Comparison of ENCODE assay signal across 9 cellular contexts in the genomic region with DNA sequence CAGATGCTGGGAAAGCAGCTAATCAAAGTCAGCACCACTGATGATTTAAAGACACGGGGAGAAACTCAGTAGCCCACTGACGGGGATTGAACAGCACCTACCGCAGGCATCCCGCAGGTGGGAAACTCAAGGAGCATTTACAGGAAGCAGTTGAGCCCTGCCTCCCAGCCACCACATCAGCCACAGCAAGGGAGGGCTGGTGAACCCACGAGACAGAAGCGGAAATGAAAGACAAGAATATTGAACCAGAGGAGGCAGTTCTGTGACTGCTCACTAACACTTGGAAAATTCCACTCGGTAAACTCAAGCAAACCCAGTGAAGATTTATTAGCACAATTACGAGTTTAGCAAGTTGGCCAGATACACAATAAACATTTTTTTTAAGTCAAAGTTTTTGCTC. TPM values are rescaled to one million over a fixed set of nuclear protein-coding genes. Genes with fewer than 3 reads are reported as not detected.
DNase-seq lines count a peak whose midpoint lies in the region; ATAC-seq, FAIRE-seq and TF ChIP-seq lines count a peak whose summit lies in the region.
"Had no signal": no experiment of that assay in that cellular context is flagged by ENCODE, and none has a peak within 500 bp of the region (broad histone marks: within the 10 kb centered on the region; RNA-seq: fewer than 3 reads in every experiment).

No MANE protein-coding gene starts in this region.

- H3K4me3 ChIP-seq in hepatocyte: no peak overlapping the region
- H3K4me3 ChIP-seq: SJCRH30 had no signal

- TF ChIP-seq CTCF in hepatocyte (IDR thresholded peaks at IDR 0.05; ENCODE audit: poor library complexity): no peak

- peaks cover 3% of the 10 kb centered on the region for H3K27me3 Mint-ChIP-seq in activated naive CD8-positive, alpha-beta T cell treated with anti-CD3 and anti-CD28 coated beads, Interleukin-2, amount 50 U/mL, for 24 hours

- no peaks in the 10 kb centered on the region for H3K36me3 ChIP-seq in hepatocyte (replicated peaks; ENCODE audit: insufficient read depth, low read depth)
- H3K36me3 ChIP-seq: SJCRH30 had no signal

- peak overlapping the region; percentile 59 for H3K27ac Mint-ChIP-seq in activated naive CD8-positive, alpha-beta T cell treated with anti-CD3 and anti-CD28 coated beads, Interleukin-2, amount 50 U/mL, for 24 hours

- H3K36me3 Mint-ChIP-seq in activated naive CD8-positive, alpha-beta T cell treated with anti-CD3 and anti-CD28 coated beads, Interleukin-2, amount 50 U/mL, for 24 hours (ENCODE audit: low read depth): peaks cover 2% of the 10 kb centered on the region

- no peak overlapping the region for H3K27ac ChIP-seq in hepatocyte
- H3K27ac ChIP-seq: SJCRH30 had no signal

- peak overlapping the region; percentile 45 for H3K4me3 Mint-ChIP-seq in activated naive CD8-positive, alpha-beta T cell treated with anti-CD3 and anti-CD28 coated beads, Interleukin-2, amount 50 U/mL, for 24 hours

- H3K9me3 ChIP-seq in hepatocyte (ENCODE audit: low read depth): no peaks in the 10 kb centered on the region

- WGBS in hepatocyte (ENCODE audit: low lambda C conversion rate, missing lambda C conversion rate): 40% methylated on average over 8 of the region's 8 CpGs

- no peaks in the 10 kb centered on the region for H3K9me2 ChIP-seq in hepatocyte (replicated peaks; ENCODE audit: insufficient read depth)

- peaks cover 34% of the 10 kb centered on the region for H3K4me1 Mint-ChIP-seq in activated naive CD8-positive, alpha-beta T cell treated with anti-CD3 and anti-CD28 coated beads, Interleukin-2, amount 50 U/mL, for 24 hours

- no peaks in the 10 kb centered on the region for H4K20me1 ChIP-seq in hepatocyte (ENCODE audit: insufficient read depth, poor library complexity, severe bottlenecking)

- no peaks in the 10 kb centered on the region for H3K4me1 ChIP-seq in hepatocyte (ENCODE audit: insufficient read depth)
- H3K4me1 ChIP-seq: SJCRH30 had no signal

- FAIRE-seq in GM18507 (lab: Jason Lieb, UNC): peak; percentile 72

- peaks cover under 1% of the 10 kb centered on the region for H3K9me3 Mint-ChIP-seq in activated naive CD8-positive, alpha-beta T cell treated with anti-CD3 and anti-CD28 coated beads, Interleukin-2, amount 50 U/mL, for 24 hours

- peak; percentile 80 for ATAC-seq in activated naive CD8-positive, alpha-beta T cell treated with anti-CD3 and anti-CD28 coated beads, Interleukin-2, amount 50 U/mL, for 24 hours
- ATAC-seq in HG02884 (IDR thresholded peaks at IDR 0.05; ENCODE audit: unreplicated experiment) (no peak), GM21717 (IDR thresholded peaks at IDR 0.05; ENCODE audit: unreplicated experiment) (no peak)

- H3K4me2 ChIP-seq in hepatocyte: no peak overlapping the region

- peaks cover 22% of the 10 kb centered on the region for H3K27me3 ChIP-seq in hepatocyte

- no peak overlapping the region for H2AFZ ChIP-seq in hepatocyte

- DNase-seq in GM18507 (ENCODE audit: extremely low spot score, insufficient read length, low read depth) (no peak), T-helper 22 cell (ENCODE audit: low read depth) (peak; percentile 34), hepatocyte (ENCODE audit: low spot score) (no peak)
- peak; percentile 52 for DNase-seq in activated naive CD8-positive, alpha-beta T cell treated with anti-CD3 and anti-CD28 coated beads, Interleukin-2, amount 50 U/mL, for 24 hours
- peak in 2 of 3 donors; percentile 28 to 35 for DNase-seq in stimulated activated CD4-positive, alpha-beta T cell treated with anti-CD3 and anti-CD28 coated beads, TNF-alpha, amount 100 ng/mL, for 1 hour (ENCODE audit: low read depth in 3 of 3, low spot score in 1 of 3)
- DNase-seq in activated CD4-positive, CD25-positive, alpha-beta regulatory T cell treated with anti-CD3 and anti-CD28 coated beads, Interleukin-2, amount 50 U/mL, for 72 hours: no peak
- DNase-seq: SJCRH30 had no signal

- no peaks in the 10 kb centered on the region for H3K79me2 ChIP-seq in hepatocyte

RNA-seq across cellular contexts. Expression of gene FAM163B, which starts 10.6 kb away (rescaled TPM):
- 0.68 and 1.0 TPM in 2 replicates for total RNA-seq in hepatocyte
- polyA plus RNA-seq in hepatocyte: 0.35 TPM in 1 of 2 replicates, not detected in the other

RNA-seq across cellular contexts. Expression of gene DBH, which starts 16.4 kb away (rescaled TPM):
- total RNA-seq in hepatocyte: not detected in 2 replicates
- polyA plus RNA-seq in hepatocyte: 0.32 and 0.44 TPM in 2 replicates

Comparison
In these comparisons a context has a peak if more than half of its experiments do, and no peak if none do; other contexts are left out.
1. DNase-seq: peak in T-helper 22 cell (single experiment), activated naive CD8-positive, alpha-beta T cell treated with anti-CD3 and anti-CD28 coated beads, Interleukin-2, amount 50 U/mL, for 24 hours (single experiment) and stimulated activated CD4-positive, alpha-beta T cell treated with anti-CD3 and anti-CD28 coated beads, TNF-alpha, amount 100 ng/mL, for 1 hour (2 of 3); none in GM18507 (single experiment), hepatocyte (single experiment) and activated CD4-positive, CD25-positive, alpha-beta regulatory T cell treated with anti-CD3 and anti-CD28 coated beads, Interleukin-2, amount 50 U/mL, for 72 hours (single experiment).